Comparison of ENCODE assay signal across 26 cellular contexts in genomic region chr1:237640011-237640671, GRCh38.
"Had no signal": no experiment of that assay in that cellular context is flagged by ENCODE, and none has a peak within 500 bp of the region (broad histone marks: within the 10 kb centered on the region; RNA-seq: fewer than 3 reads in every experiment).

No MANE protein-coding gene starts in this region.

- ATAC-seq: mucosa of descending colon, pancreas, sciatic nerve, upper lobe of right lung had no signal

- H3K4me1 Mint-ChIP-seq: immature natural killer cell; mesothelial cell of epicardium; naive B cell; stimulated activated naive B cell treated with anti-CD40 and anti-IgM and Interleukin-4, amounts not matched to agents 10 μg/mL and 1 μg/mL and 100 μg/mL, for 72 hours had no signal

- H3K4me1 ChIP-seq: pancreas, tibial nerve, upper lobe of right lung, uterus had no signal

- H3K27ac ChIP-seq: dorsolateral prefrontal cortex, hepatocyte, neutrophil, pancreas, thoracic aorta, tibial nerve, upper lobe of right lung, uterus had no signal

- H3K36me3 ChIP-seq: neutrophil, pancreas, tibial nerve, uterus had no signal

- H3K27me3 ChIP-seq: dorsolateral prefrontal cortex, hepatocyte, neutrophil, pancreas, tibial nerve, upper lobe of right lung, uterus had no signal

- DNase-seq: dorsolateral prefrontal cortex; effector CD4-positive, alpha-beta T cell; immature natural killer cell; islet precursor cell; kidney glomerular epithelial cell; mesenchymal stem cell; mucosa of descending colon; naive B cell; pancreas; retina; stimulated activated CD4-positive, alpha-beta T cell treated with anti-CD3 and anti-CD28 coated beads, Interleukin-12 subunit alpha, Interleukin-12 subunit beta, amount 100 ng/mL, for 4 hours; stimulated activated CD4-positive, alpha-beta T cell treated with anti-CD3 and anti-CD28 coated beads, Interleukin-1b, Interleukin-23, amount 100 ng/mL, for 48 hours; stimulated activated CD4-positive, alpha-beta T cell treated with anti-CD3 and anti-CD28 coated beads, Interleukin-4, amount 100 ng/mL, for 24 hours; stimulated activated naive B cell treated with anti-CD40 and anti-IgM and Interleukin-4, amounts not matched to agents 10 μg/mL and 1 μg/mL and 100 μg/mL, for 72 hours; upper lobe of right lung; uterus had no signal

- H3K4me3 Mint-ChIP-seq: immature natural killer cell; mesothelial cell of epicardium; naive B cell; natural killer cell treated with Interleukin-12 subunit alpha and Interleukin-12 subunit beta and Interleukin-15 and Interleukin-18, amount 100 ng/mL, for 72 hours; neural crest cell; stimulated activated naive B cell treated with anti-CD40 and anti-IgM and Interleukin-4, amounts not matched to agents 10 μg/mL and 1 μg/mL and 100 μg/mL, for 72 hours; stimulated activated naive CD8-positive, alpha-beta T cell treated with anti-CD3 and anti-CD28 coated beads, Interleukin-15, Interleukin-2, amounts not matched to agents 100 ng/mL and 50 ng/mL, for 24 hours had no signal

- H3K27ac Mint-ChIP-seq: immature natural killer cell; mesothelial cell of epicardium; naive B cell; natural killer cell treated with Interleukin-12 subunit alpha and Interleukin-12 subunit beta and Interleukin-15 and Interleukin-18, amount 100 ng/mL, for 72 hours; stimulated activated naive B cell treated with anti-CD40 and anti-IgM and Interleukin-4, amounts not matched to agents 10 μg/mL and 1 μg/mL and 100 μg/mL, for 72 hours; stimulated activated naive CD8-positive, alpha-beta T cell treated with anti-CD3 and anti-CD28 coated beads, Interleukin-15, Interleukin-2, amounts not matched to agents 100 ng/mL and 50 ng/mL, for 24 hours had no signal

- H3K27me3 Mint-ChIP-seq: stimulated activated naive B cell treated with anti-CD40 and anti-IgM and Interleukin-4, amounts not matched to agents 10 μg/mL and 1 μg/mL and 100 μg/mL, for 72 hours; stimulated activated naive CD8-positive, alpha-beta T cell treated with anti-CD3 and anti-CD28 coated beads, Interleukin-15, Interleukin-2, amounts not matched to agents 100 ng/mL and 50 ng/mL, for 24 hours had no signal

- H3K9me3 Mint-ChIP-seq: neural crest cell had no signal

- H3K36me3 Mint-ChIP-seq: immature natural killer cell; naive B cell; natural killer cell treated with Interleukin-12 subunit alpha and Interleukin-12 subunit beta and Interleukin-15 and Interleukin-18, amount 100 ng/mL, for 72 hours; stimulated activated naive B cell treated with anti-CD40 and anti-IgM and Interleukin-4, amounts not matched to agents 10 μg/mL and 1 μg/mL and 100 μg/mL, for 72 hours had no signal

- H3K4me3 ChIP-seq: dorsolateral prefrontal cortex, hepatocyte, mucosa of descending colon, pancreas, smooth muscle cell, thoracic aorta, tibial nerve, upper lobe of right lung, uterus had no signal

- H3K9me3 ChIP-seq: mucosa of descending colon, neutrophil, pancreas, thoracic aorta, tibial nerve, upper lobe of right lung, uterus had no signal
